28 cellular contexts compared by ENCODE assay signal in the genomic region with DNA sequence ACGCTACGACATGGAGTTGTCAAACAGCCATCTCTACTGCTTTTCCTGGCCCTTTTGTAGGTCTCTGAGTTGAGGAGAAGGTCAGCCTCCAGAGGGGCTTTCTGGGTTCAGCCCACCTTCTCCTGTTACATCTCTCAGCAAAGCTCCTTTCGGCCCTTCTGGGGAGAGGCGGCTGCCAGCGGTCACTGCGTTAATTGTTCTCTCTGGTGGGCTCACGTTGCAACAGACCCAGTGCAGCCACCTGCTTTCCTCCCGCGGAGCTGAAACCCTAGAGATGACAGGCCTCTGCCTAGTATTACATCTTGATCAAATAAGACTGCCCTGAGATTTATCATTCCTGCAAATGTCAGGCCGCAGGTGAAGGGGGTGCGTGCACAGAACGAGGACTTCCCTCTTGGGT. TPM values are rescaled to one million over a fixed set of nuclear protein-coding genes. Genes with fewer than 3 reads are reported as not detected.
DNase-seq lines count a peak whose midpoint lies in the region; ATAC-seq and TF ChIP-seq lines count a peak whose summit lies in the region.
"Had no signal": no experiment of that assay in that cellular context is flagged by ENCODE, and none has a peak within 500 bp of the region (broad histone marks: within the 10 kb centered on the region; RNA-seq: fewer than 3 reads in every experiment).

No MANE protein-coding gene starts in this region.

- no peaks in the 10 kb centered on the region for H3K36me3 Mint-ChIP-seq in brain
- H3K36me3 Mint-ChIP-seq in neural progenitor cell, result no peaks in the 10 kb centered on the region

- ATAC-seq in HG03135 (IDR thresholded peaks at IDR 0.05; ENCODE audit: unreplicated experiment), result no peak
- ATAC-seq in HG03095 (IDR thresholded peaks at IDR 0.05; ENCODE audit: unreplicated experiment), result no peak
- ATAC-seq: HCT116; HepG2; mucosa of descending colon; natural killer cell treated with Interleukin-12 subunit alpha and Interleukin-12 subunit beta and Interleukin-15 and Interleukin-18, amount 100 ng/mL, for 72 hours; PC-3; upper lobe of right lung had no signal

- H3K36me3 ChIP-seq in neural progenitor cell, result no peaks in the 10 kb centered on the region
- H3K36me3 ChIP-seq: brain microvascular endothelial cell, ovary, upper lobe of right lung had no signal

- peak overlapping the region; percentile 58 for H2AFZ ChIP-seq in neural progenitor cell (replicated peaks)

- H3K9ac ChIP-seq in neural progenitor cell, result no peak overlapping the region

- peaks cover 45% of the 10 kb centered on the region for H3F3A ChIP-seq in neural progenitor cell (ENCODE audit: low read depth)

- H3K4me3 Mint-ChIP-seq in brain (peak overlapping the region in 3 of 5 experiments; percentile 3 to 69 (median 45)), neural progenitor cell (no peak overlapping the region)
- H3K4me3 Mint-ChIP-seq: activated CD4-positive, alpha-beta memory T cell treated with anti-CD3 and anti-CD28 coated beads, Interleukin-2, amount 10 ng/mL, durations not matched to agents 7 days and 5 days; CD14-positive monocyte; natural killer cell treated with Interleukin-12 subunit alpha and Interleukin-12 subunit beta and Interleukin-15 and Interleukin-18, amount 100 ng/mL, for 72 hours; T-helper 2 cell treated with Interferon-gamma antibody and Interleukin-4, amounts not matched to agents 5 μg/mL and 100 μg/mL, for 36 hours had no signal

- DNase-seq in NCI-H2107 treated with DMSO at 0.1 percent for 48 hours (lab: John Stamatoyannopoulos, UW; ENCODE audit: unreplicated experiment) (peak; percentile 19), NCI-H2107 (lab: John Stamatoyannopoulos, UW) (no peak), NCI-H146 (lab: John Stamatoyannopoulos, UW) (peak; percentile 39), neural progenitor cell (ENCODE audit: low spot score) (peak; percentile 85), H4 (ENCODE audit: low spot score) (no peak)
- DNase-seq: activated CD4-positive, alpha-beta memory T cell treated with anti-CD3 and anti-CD28 coated beads, Interleukin-2, amount 10 ng/mL, durations not matched to agents 7 days and 5 days; activated CD4-positive, CD25-positive, alpha-beta regulatory T cell treated with anti-CD3 and anti-CD28 coated beads, Interleukin-2, amount 50 U/mL, for 72 hours; activated naive CD4-positive, alpha-beta T cell treated with anti-CD3 and anti-CD28 coated beads, Interleukin-2, amount 50 U/mL, for 16 hours; brain microvascular endothelial cell; dorsolateral prefrontal cortex; mucosa of descending colon; MV-4-11; NCI-H1930; NK-92 treated with Interleukin-12 subunit alpha and Interleukin-12 subunit beta, amount 100 ng/mL, for 24 hours; ovary; PC-3; stimulated activated naive CD4-positive, alpha-beta T cell; upper lobe of right lung had no signal

- H3K79me2 ChIP-seq in neural progenitor cell (ENCODE audit: low read depth), result no peaks in the 10 kb centered on the region

- H3K27ac ChIP-seq in neural progenitor cell, result peak overlapping the region; percentile 34
- H3K27ac ChIP-seq: brain microvascular endothelial cell, dorsolateral prefrontal cortex, ovary, skin epidermis, upper lobe of right lung had no signal

- H3K4me1 ChIP-seq in neural progenitor cell, result peaks cover 17% of the 10 kb centered on the region

- H3K27me3 Mint-ChIP-seq in brain, result peaks cover 65% of the 10 kb centered on the region
- H3K27me3 Mint-ChIP-seq in neural progenitor cell (ENCODE audit: insufficient read depth, low read depth), result peaks cover 23% of the 10 kb centered on the region

- H4K20me1 ChIP-seq in neural progenitor cell (ENCODE audit: low read depth), result no peaks in the 10 kb centered on the region

- H3K4me2 ChIP-seq in neural progenitor cell, result peak overlapping the region; percentile 62

- no peaks in the 10 kb centered on the region for H3K9me3 ChIP-seq in neural progenitor cell (ENCODE audit: low read depth)
- H3K9me3 ChIP-seq: mucosa of descending colon, ovary, upper lobe of right lung had no signal

- H3K27me3 ChIP-seq in neural progenitor cell, result peaks cover 40% of the 10 kb centered on the region
- H3K27me3 ChIP-seq: brain microvascular endothelial cell, ovary, upper lobe of right lung had no signal

- peak overlapping the region; percentile 22 for H3K4me3 ChIP-seq in neural progenitor cell
- H3K4me3 ChIP-seq: dorsolateral prefrontal cortex, lung, mucosa of descending colon, ovary, skin epidermis, upper lobe of right lung had no signal

- H3K9me3 Mint-ChIP-seq in brain, result peaks cover 6 to 35% (median 19%) of the 10 kb centered on the region in 5 experiments
- H3K9me3 Mint-ChIP-seq in neural progenitor cell, result peaks cover 3% of the 10 kb centered on the region
- H3K9me3 Mint-ChIP-seq: activated CD4-positive, alpha-beta memory T cell treated with anti-CD3 and anti-CD28 coated beads, Interleukin-2, amount 10 ng/mL, durations not matched to agents 7 days and 5 days; natural killer cell treated with Interleukin-12 subunit alpha and Interleukin-12 subunit beta and Interleukin-15 and Interleukin-18, amount 100 ng/mL, for 72 hours had no signal

- TF ChIP-seq CTCF in brain (conservative IDR thresholded peaks at IDR 0.05) (no peak), neural progenitor cell (IDR thresholded peaks at IDR 0.05) (no peak)

- peaks cover 27% of the 10 kb centered on the region for H3K4me1 Mint-ChIP-seq in brain
- peaks cover 26% of the 10 kb centered on the region for H3K4me1 Mint-ChIP-seq in neural progenitor cell

- peak overlapping the region in 2 of 5 experiments; percentile 36 to 61 for H3K27ac Mint-ChIP-seq in brain
- no peak overlapping the region for H3K27ac Mint-ChIP-seq in neural progenitor cell
- H3K27ac Mint-ChIP-seq: activated CD4-positive, alpha-beta memory T cell treated with anti-CD3 and anti-CD28 coated beads, Interleukin-2, amount 10 ng/mL, durations not matched to agents 7 days and 5 days; natural killer cell treated with Interleukin-12 subunit alpha and Interleukin-12 subunit beta and Interleukin-15 and Interleukin-18, amount 100 ng/mL, for 72 hours; T-helper 2 cell treated with Interferon-gamma antibody and Interleukin-4, amounts not matched to agents 5 μg/mL and 100 μg/mL, for 36 hours had no signal

RNA-seq across cellular contexts. Expression of a gene that starts 43.2 kb away (rescaled TPM):
- 3.3 TPM for polyA plus RNA-seq in brain (ENCODE audit: insufficient read depth, low read depth, low replicate concordance)
- total RNA-seq in neural progenitor cell (ENCODE audit: low replicate concordance), result 0.43 and 1.7 TPM in 2 replicates
- total RNA-seq in H4 (2014; rRNA removed; shearing (Covaris generic)), result 0.60 and 1.3 TPM in 2 replicates
- total RNA-seq: activated CD4-positive, alpha-beta memory T cell treated with anti-CD3 and anti-CD28 coated beads, Interleukin-2, amount 10 ng/mL, durations not matched to agents 7 days and 5 days; HepG2; natural killer cell treated with Interleukin-12 subunit alpha and Interleukin-12 subunit beta and Interleukin-15 and Interleukin-18, amount 100 ng/mL, for 72 hours had no signal
- polyA plus RNA-seq: CD14-positive monocyte, HepG2 had no signal

Comparison
In these comparisons a context has a peak if more than half of its experiments do, and no peak if none do; other contexts are left out.
1. DNase-seq: peak in NCI-H2107 treated with DMSO at 0.1 percent for 48 hours (single experiment), NCI-H146 (single experiment) and neural progenitor cell (single experiment); none in NCI-H2107 (single experiment) and H4 (single experiment).